21 cellular contexts compared by ENCODE assay signal in the genomic region with DNA sequence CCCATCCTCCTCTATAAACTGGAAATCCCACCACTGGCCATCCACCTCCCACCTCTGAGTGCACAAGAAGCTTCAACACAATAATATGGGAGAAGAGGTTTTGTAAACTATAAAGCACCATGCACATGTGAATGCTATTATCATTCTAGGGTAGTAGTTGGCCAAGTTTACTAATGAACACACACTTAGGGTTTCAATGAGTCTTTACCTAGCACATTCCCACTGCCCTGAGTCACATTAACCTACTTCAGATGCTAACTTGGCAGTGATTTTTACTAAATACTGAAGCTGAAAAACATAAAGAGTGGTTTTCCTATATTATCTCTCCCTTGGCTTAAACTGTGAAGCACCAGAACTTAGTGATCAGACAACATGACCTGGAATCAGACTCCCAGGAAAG.
A peak's percentile ranks its signal among the peaks of the same experiment; 100 is the strongest.
DNase-seq lines count a peak whose midpoint lies in the region; ATAC-seq, FAIRE-seq and TF ChIP-seq lines count a peak whose summit lies in the region.
"Had no signal": no experiment of that assay in that cellular context is flagged by ENCODE, and none has a peak within 500 bp of the region (broad histone marks: within the 10 kb centered on the region; RNA-seq: fewer than 3 reads in every experiment).

No MANE protein-coding gene starts in this region.

- DNase-seq in activated T-cell treated with anti-CD3 and anti-CD28 coated beads, Interleukin-2, amount 50 U/mL, for 72 hours: no peak
- DNase-seq in activated T-cell treated with anti-CD3 and anti-CD28 coated beads, Interleukin-2, amount 50 U/mL, for 48 hours: no peak
- DNase-seq in NCI-H226 (peak; percentile 11), bronchial epithelial cell (ENCODE audit: low read depth) (peak; percentile 4), T-helper 9 cell (no peak), PC-3 (no peak)
- DNase-seq: activated gamma-delta T cell treated with Interleukin-2 at 50 U/mL for 16 hours, body of pancreas, colonic mucosa, foreskin melanocyte, kidney glomerular epithelial cell, mesendoderm, NCI-H1417 treated with DMSO at 0.1 percent for 48 hours, OCI-M1, sigmoid colon, stomach, upper lobe of left lung had no signal

- intact Hi-C loops in PC-3 (cut with micrococcal nuclease): no loop called here

- peaks cover 3% of the 10 kb centered on the region; the same call in 1 of the 2 replicates for H3K4me1 ChIP-seq in PC-3 (ENCODE audit: insufficient read depth, low read length)
- H3K4me1 ChIP-seq: body of pancreas, colonic mucosa, sigmoid colon, stomach, upper lobe of left lung had no signal

- peaks cover 0 to 3% of the 10 kb centered on the region in 2 donors for H3K9me3 Mint-ChIP-seq in activated T-cell treated with anti-CD3 and anti-CD28 coated beads, Interleukin-2, amount 50 U/mL, for 72 hours
- no peaks in the 10 kb centered on the region for H3K9me3 Mint-ChIP-seq in stimulated activated memory B cell treated with anti-CD40 and anti-IgM and Interleukin-4, amounts not matched to agents 10 μg/mL and 1 μg/mL and 100 μg/mL, for 72 hours

- H3K9ac ChIP-seq in PC-3 (ENCODE audit: low read length): no peak overlapping the region

- no peak overlapping the region for H3K27ac ChIP-seq in PC-3 (ENCODE audit: low read length)
- H3K27ac ChIP-seq: body of pancreas, colonic mucosa, sigmoid colon, SJSA1, stomach, upper lobe of left lung had no signal

- H3K9me3 ChIP-seq in PC-3 (ENCODE audit: low read length): no peaks in the 10 kb centered on the region
- H3K9me3 ChIP-seq: body of pancreas, colonic mucosa, sigmoid colon, SJSA1, stomach, upper lobe of left lung had no signal

- H3K27me3 ChIP-seq in bronchial epithelial cell (ENCODE audit: control insufficient read depth, insufficient read depth, low read length) (no peaks in the 10 kb centered on the region), PC-3 (ENCODE audit: low read length) (no peaks in the 10 kb centered on the region)
- H3K27me3 ChIP-seq: body of pancreas, colonic mucosa, sigmoid colon, SJSA1, stomach, upper lobe of left lung had no signal

- no peaks in the 10 kb centered on the region for H3K79me2 ChIP-seq in PC-3 (ENCODE audit: low read length)

- H3K36me3 Mint-ChIP-seq in activated T-cell treated with anti-CD3 and anti-CD28 coated beads, Interleukin-2, amount 50 U/mL, for 72 hours (ENCODE audit: insufficient read depth in 2 of 2): peaks cover 7 to 8% of the 10 kb centered on the region in 2 donors
- peaks cover 23% of the 10 kb centered on the region for H3K36me3 Mint-ChIP-seq in stimulated activated memory B cell treated with anti-CD40 and anti-IgM and Interleukin-4, amounts not matched to agents 10 μg/mL and 1 μg/mL and 100 μg/mL, for 72 hours

- no peaks in the 10 kb centered on the region for H3F3A ChIP-seq in PC-3 (ENCODE audit: low read length, unreplicated experiment)

- no TSS peak for BruUV-seq in PC-3 (replicated peaks; lab: Mats Ljungman, UMichigan)

- TF ChIP-seq CTCF in bronchial epithelial cell (IDR thresholded peaks at IDR 0.05; ENCODE audit: insufficient read depth, low read length, severe bottlenecking): no peak
- TF ChIP-seq CTCF in PC-3 (conservative IDR thresholded peaks at IDR 0.05; ENCODE audit: low read depth, low read length): no peak

- H2AFZ ChIP-seq in PC-3 (ENCODE audit: low read length): no peak overlapping the region

- H3K4me2 ChIP-seq in PC-3 (ENCODE audit: low read length): no peak overlapping the region

- ATAC-seq in activated T-cell treated with anti-CD3 and anti-CD28 coated beads, Interleukin-2, amount 50 U/mL, for 72 hours (replicated peaks in 1 of 2): no peak
- ATAC-seq in stimulated activated memory B cell treated with anti-CD40 and anti-IgM and Interleukin-4, amounts not matched to agents 10 μg/mL and 1 μg/mL and 100 μg/mL, for 72 hours: no peak
- ATAC-seq in HG03457 (IDR thresholded peaks at IDR 0.05; ENCODE audit: unreplicated experiment) (no peak), PC-3 (no peak)
- ATAC-seq: body of pancreas had no signal

- H3K9me2 ChIP-seq in PC-3 (replicated peaks; ENCODE audit: low read length): no peaks in the 10 kb centered on the region

- no peaks in the 10 kb centered on the region for H4K20me1 ChIP-seq in PC-3 (ENCODE audit: low read length)

- FAIRE-seq in bronchial epithelial cell (lab: Jason Lieb, UNC): no peak

- H3K4me3 Mint-ChIP-seq in activated T-cell treated with anti-CD3 and anti-CD28 coated beads, Interleukin-2, amount 50 U/mL, for 72 hours: peak overlapping the region in 1 of 2 donors; percentile 4
- no peak overlapping the region for H3K4me3 Mint-ChIP-seq in stimulated activated memory B cell treated with anti-CD40 and anti-IgM and Interleukin-4, amounts not matched to agents 10 μg/mL and 1 μg/mL and 100 μg/mL, for 72 hours
- H3K4me3 Mint-ChIP-seq: nephron had no signal

- POLR2A ChIA-PET in PC-3 (lab: Charles Lee; ENCODE audit: unreplicated experiment): no interaction called here

- CTCF ChIA-PET in PC-3 (lab: Charles Lee): no interaction called here

- H3K27me3 Mint-ChIP-seq in activated T-cell treated with anti-CD3 and anti-CD28 coated beads, Interleukin-2, amount 50 U/mL, for 72 hours (ENCODE audit: low read depth): no peaks in the 10 kb centered on the region
- no peaks in the 10 kb centered on the region for H3K27me3 Mint-ChIP-seq in stimulated activated memory B cell treated with anti-CD40 and anti-IgM and Interleukin-4, amounts not matched to agents 10 μg/mL and 1 μg/mL and 100 μg/mL, for 72 hours

- peaks cover 68% of the 10 kb centered on the region for H3K4me1 Mint-ChIP-seq in activated T-cell treated with anti-CD3 and anti-CD28 coated beads, Interleukin-2, amount 50 U/mL, for 72 hours (ENCODE audit: low read depth)
- peaks cover 47% of the 10 kb centered on the region for H3K4me1 Mint-ChIP-seq in stimulated activated memory B cell treated with anti-CD40 and anti-IgM and Interleukin-4, amounts not matched to agents 10 μg/mL and 1 μg/mL and 100 μg/mL, for 72 hours

- H3K4me3 ChIP-seq in bronchial epithelial cell (ENCODE audit: low read depth, low read length) (no peak overlapping the region), PC-3 (ENCODE audit: low read length) (no peak overlapping the region)
- H3K4me3 ChIP-seq: body of pancreas, colonic mucosa, sigmoid colon, SJSA1, stomach, upper lobe of left lung had no signal

- H3K36me3 ChIP-seq in bronchial epithelial cell (ENCODE audit: control insufficient read depth, insufficient read depth, low read length) (no peaks in the 10 kb centered on the region), PC-3 (ENCODE audit: low read depth, low read length) (no peaks in the 10 kb centered on the region)
- H3K36me3 ChIP-seq: colonic mucosa, sigmoid colon, SJSA1, stomach, upper lobe of left lung had no signal

- H3K27ac Mint-ChIP-seq in activated T-cell treated with anti-CD3 and anti-CD28 coated beads, Interleukin-2, amount 50 U/mL, for 72 hours: peak overlapping the region; percentile 22
- H3K27ac Mint-ChIP-seq in stimulated activated memory B cell treated with anti-CD40 and anti-IgM and Interleukin-4, amounts not matched to agents 10 μg/mL and 1 μg/mL and 100 μg/mL, for 72 hours: peak overlapping the region; percentile 89
- H3K27ac Mint-ChIP-seq: nephron had no signal

Comparison
In these comparisons a context has a peak if more than half of its experiments do, and no peak if none do; other contexts are left out.
1. DNase-seq: peak in NCI-H226 (single experiment) and bronchial epithelial cell (single experiment); none in activated T-cell treated with anti-CD3 and anti-CD28 coated beads, Interleukin-2, amount 50 U/mL, for 72 hours (0 of 2), activated T-cell treated with anti-CD3 and anti-CD28 coated beads, Interleukin-2, amount 50 U/mL, for 48 hours (0 of 2), T-helper 9 cell (single experiment) and PC-3 (single experiment).